Comparison of ENCODE assay signal across 8 cellular contexts in genomic region chr2:98806266-98806697, GRCh38.
A peak's percentile ranks its signal among the peaks of the same experiment; 100 is the strongest.
DNase-seq lines count a peak whose midpoint lies in the region; ATAC-seq and TF ChIP-seq lines count a peak whose summit lies in the region.

No MANE protein-coding gene starts in this region.

- H3K9me3 Mint-ChIP-seq in type B pancreatic cell (peaks cover 5% of the 10 kb centered on the region), endothelial cell (ENCODE audit: unreplicated experiment) (no peaks in the 10 kb centered on the region)

- H3K27me3 Mint-ChIP-seq in type B pancreatic cell: peaks cover 6% of the 10 kb centered on the region
- no peaks in the 10 kb centered on the region for H3K27me3 Mint-ChIP-seq in endothelial cell (ENCODE audit: unreplicated experiment)

- peak; percentile 80 for DNase-seq in NCI-H2029 (lab: John Stamatoyannopoulos, UW)
- peak in 36 of 61 donors; percentile 12 to 77 (median 35) for DNase-seq in caudate nucleus (lab: John Stamatoyannopoulos, UW)
- DNase-seq in kidney tubule cell (ENCODE audit: low spot score): peak; percentile 73
- peak; percentile 51 for DNase-seq in type B pancreatic cell (ENCODE audit: extremely low spot score, unreplicated experiment)
- no peak for DNase-seq in endothelial cell (ENCODE audit: low spot score)
- no peak for DNase-seq in putamen (ENCODE audit: low spot score)

- peaks cover 30% of the 10 kb centered on the region for H3K4me1 Mint-ChIP-seq in type B pancreatic cell (ENCODE audit: unreplicated experiment)
- peaks cover 3% of the 10 kb centered on the region for H3K4me1 Mint-ChIP-seq in endothelial cell (ENCODE audit: unreplicated experiment)

- peak overlapping the region; percentile 34 for H3K27ac ChIP-seq in caudate nucleus (ENCODE audit: low read depth, low read length)

- no peak overlapping the region for H3K4me3 Mint-ChIP-seq in type B pancreatic cell
- H3K4me3 Mint-ChIP-seq in endothelial cell (ENCODE audit: unreplicated experiment): no peak overlapping the region

- TF ChIP-seq CTCF in type B pancreatic cell (conservative IDR thresholded peaks at IDR 0.05): no peak
- TF ChIP-seq CTCF in endothelial cell (IDR thresholded peaks at IDR 0.05; ENCODE audit: unreplicated experiment): no peak

- H3K36me3 Mint-ChIP-seq in type B pancreatic cell: peaks cover 7% of the 10 kb centered on the region
- peaks cover 4% of the 10 kb centered on the region for H3K36me3 Mint-ChIP-seq in endothelial cell (ENCODE audit: low read depth, unreplicated experiment)

- ATAC-seq in GM21515 (IDR thresholded peaks at IDR 0.05; ENCODE audit: unreplicated experiment) (no peak), GM19328 (IDR thresholded peaks at IDR 0.05; ENCODE audit: unreplicated experiment) (no peak)

- H3K27ac Mint-ChIP-seq in type B pancreatic cell (no peak overlapping the region), endothelial cell (ENCODE audit: unreplicated experiment) (no peak overlapping the region)

Comparison
In these comparisons a context has a peak if more than half of its experiments do, and no peak if none do; other contexts are left out.
1. DNase-seq: peak in NCI-H2029 (single experiment), caudate nucleus (36 of 61), kidney tubule cell (single experiment) and type B pancreatic cell (single experiment); none in endothelial cell (single experiment) and putamen (single experiment).